ENCODE assay signal across 19 cellular contexts in the genomic region with DNA sequence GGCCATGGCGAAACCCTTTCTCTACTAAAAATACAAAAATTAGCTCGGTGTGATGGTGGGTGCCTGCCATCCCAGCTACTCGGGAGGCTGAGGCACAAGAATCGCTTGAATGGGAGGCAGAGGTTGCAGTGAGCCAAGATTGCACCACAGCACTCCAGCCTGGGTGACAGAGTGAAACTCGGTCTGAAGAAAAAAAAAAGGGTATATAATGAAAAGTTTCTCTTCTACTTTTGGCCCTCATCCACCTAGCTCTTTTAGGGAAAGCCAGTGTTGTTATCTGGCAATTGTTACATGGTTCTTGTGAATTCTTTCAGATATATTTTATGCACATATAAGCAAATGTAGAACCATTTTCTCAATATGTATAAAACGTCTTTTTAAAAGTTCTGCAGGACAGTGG.
"Had no signal": no experiment of that assay in that cellular context is flagged by ENCODE, and none has a peak within 500 bp of the region (broad histone marks: within the 10 kb centered on the region; RNA-seq: fewer than 3 reads in every experiment).

No MANE protein-coding gene starts in this region.

- DNase-seq: activated CD4-positive, alpha-beta T cell treated with anti-CD3 and anti-CD28 coated beads, Interleukin-2, amount 10 ng/mL, durations not matched to agents 24 days and 14 days; activated CD8-positive, alpha-beta T cell treated with anti-CD3 and anti-CD28 coated beads for 36 hours; activated gamma-delta T cell; activated T-cell treated with anti-CD3 and anti-CD28 coated beads, Interleukin-2, amount 50 U/mL, for 48 hours; amygdala; effector CD4-positive, alpha-beta T cell; hypothalamus; islet precursor cell; left colon; retina; stimulated activated CD4-positive, alpha-beta T cell treated with anti-CD3 and anti-CD28 coated beads, Interleukin-12 subunit alpha, Interleukin-12 subunit beta, amount 100 ng/mL, for 4 hours; stimulated activated CD4-positive, alpha-beta T cell treated with anti-CD3 and anti-CD28 coated beads, Interleukin-2, amount 100 ng/mL, for 24 hours; stomach had no signal

- H3K9me3 Mint-ChIP-seq: activated CD4-positive, alpha-beta T cell treated with anti-CD3 and anti-CD28 coated beads, Interleukin-2, amount 10 ng/mL, durations not matched to agents 24 days and 14 days; activated CD8-positive, alpha-beta T cell treated with anti-CD3 and anti-CD28 coated beads for 36 hours; activated naive CD4-positive, alpha-beta T cell treated with anti-CD3 and anti-CD28 coated beads, Interleukin-2, amount 50 U/mL, for 24 hours; natural killer cell treated with Interleukin-12 subunit alpha and Interleukin-12 subunit beta and Interleukin-15 and Interleukin-18, amount 100 ng/mL, for 72 hours; type B pancreatic cell; WTC11 had no signal

- H3K27ac Mint-ChIP-seq: activated CD4-positive, alpha-beta T cell treated with anti-CD3 and anti-CD28 coated beads, Interleukin-2, amount 10 ng/mL, durations not matched to agents 24 days and 14 days; activated CD8-positive, alpha-beta T cell treated with anti-CD3 and anti-CD28 coated beads for 36 hours; activated naive CD4-positive, alpha-beta T cell treated with anti-CD3 and anti-CD28 coated beads, Interleukin-2, amount 50 U/mL, for 24 hours; type B pancreatic cell had no signal

- ATAC-seq: activated CD8-positive, alpha-beta T cell treated with anti-CD3 and anti-CD28 coated beads for 36 hours; esophagus mucosa; left colon; natural killer cell treated with Interleukin-12 subunit alpha and Interleukin-12 subunit beta and Interleukin-15 and Interleukin-18, amount 100 ng/mL, for 72 hours; WTC11 had no signal

- H3K27me3 Mint-ChIP-seq: activated CD4-positive, alpha-beta T cell treated with anti-CD3 and anti-CD28 coated beads, Interleukin-2, amount 10 ng/mL, durations not matched to agents 24 days and 14 days; activated CD8-positive, alpha-beta T cell treated with anti-CD3 and anti-CD28 coated beads for 36 hours; activated naive CD4-positive, alpha-beta T cell treated with anti-CD3 and anti-CD28 coated beads, Interleukin-2, amount 50 U/mL, for 24 hours; natural killer cell treated with Interleukin-12 subunit alpha and Interleukin-12 subunit beta and Interleukin-15 and Interleukin-18, amount 100 ng/mL, for 72 hours; type B pancreatic cell had no signal

- H3K4me3 ChIP-seq: lung, stomach had no signal

- H3K4me3 Mint-ChIP-seq: activated CD4-positive, alpha-beta T cell treated with anti-CD3 and anti-CD28 coated beads, Interleukin-2, amount 10 ng/mL, durations not matched to agents 24 days and 14 days; activated CD8-positive, alpha-beta T cell treated with anti-CD3 and anti-CD28 coated beads for 36 hours; activated naive CD4-positive, alpha-beta T cell treated with anti-CD3 and anti-CD28 coated beads, Interleukin-2, amount 50 U/mL, for 24 hours; natural killer cell treated with Interleukin-12 subunit alpha and Interleukin-12 subunit beta and Interleukin-15 and Interleukin-18, amount 100 ng/mL, for 72 hours; type B pancreatic cell; WTC11 had no signal

- H3K27me3 ChIP-seq: stomach had no signal

- H3K9me3 ChIP-seq: stomach had no signal

- H3K4me1 Mint-ChIP-seq: WTC11 had no signal

- H3K36me3 ChIP-seq: stomach had no signal

- H3K36me3 Mint-ChIP-seq: natural killer cell treated with Interleukin-12 subunit alpha and Interleukin-12 subunit beta and Interleukin-15 and Interleukin-18, amount 100 ng/mL, for 72 hours; type B pancreatic cell; WTC11 had no signal
